In the genomic region with DNA sequence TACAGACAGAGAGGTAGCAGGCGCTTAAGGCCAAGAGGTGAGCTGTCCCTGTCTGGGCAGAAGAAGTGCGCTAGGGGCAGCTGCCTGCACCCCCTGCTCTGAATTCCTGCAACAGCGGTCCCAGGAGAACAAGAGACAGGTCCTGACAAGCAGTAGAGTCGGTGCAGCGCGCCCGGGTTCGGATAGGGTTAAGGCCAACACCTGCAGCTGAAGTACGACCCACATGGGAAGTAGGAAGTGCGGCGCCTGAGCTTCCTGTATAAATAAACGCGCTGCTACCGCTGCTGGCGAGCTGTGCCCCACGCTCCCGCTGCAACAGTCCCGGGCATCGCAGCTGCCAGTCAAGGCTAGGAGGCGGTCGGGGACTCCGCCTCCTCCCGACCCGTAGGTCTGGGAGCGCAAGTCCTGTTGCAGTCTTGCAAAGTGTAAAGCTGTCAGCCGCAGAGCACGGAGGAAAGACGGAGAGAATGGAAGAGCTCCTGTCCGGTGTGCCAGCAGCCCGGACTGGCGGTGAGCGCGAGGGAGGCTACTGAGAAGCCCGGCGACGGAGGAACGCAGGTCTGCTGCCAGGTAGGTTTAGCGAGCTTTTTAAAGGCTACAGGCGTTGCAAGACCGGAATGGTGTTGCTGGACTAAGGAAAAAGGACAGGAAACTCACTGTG, we compare ENCODE assay signal across 1 cellular context.
TF ChIP-seq lines count a peak whose summit lies in the region.

Gene RNF144B (plus strand): TSS at position 290 of the 661 bp plus-strand sequence. CDS start 12,185 bp downstream, outside the sequence.

TF ChIP-seq in HEK293, 187 proteins besides CTCF, POLR2A, EP300 and RAD21 (continued from another document and continues in another):
- TF ChIP-seq, protein P1, sequence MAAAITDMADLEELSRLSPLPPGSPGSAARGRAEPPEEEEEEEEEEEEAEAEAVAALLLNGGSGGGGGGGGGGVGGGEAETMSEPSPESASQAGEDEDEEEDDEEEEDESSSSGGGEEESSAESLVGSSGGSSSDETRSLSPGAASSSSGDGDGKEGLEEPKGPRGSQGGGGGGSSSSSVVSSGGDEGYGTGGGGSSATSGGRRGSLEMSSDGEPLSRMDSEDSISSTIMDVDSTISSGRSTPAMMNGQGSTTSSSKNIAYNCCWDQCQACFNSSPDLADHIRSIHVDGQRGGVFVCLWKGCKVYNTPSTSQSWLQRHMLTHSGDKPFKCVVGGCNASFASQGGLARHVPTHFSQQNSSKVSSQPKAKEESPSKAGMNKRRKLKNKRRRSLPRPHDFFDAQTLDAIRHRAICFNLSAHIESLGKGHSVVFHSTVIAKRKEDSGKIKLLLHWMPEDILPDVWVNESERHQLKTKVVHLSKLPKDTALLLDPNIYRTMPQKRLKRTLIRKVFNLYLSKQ (tag by site-specific recombination; IDR thresholded peaks at IDR 0.05; ENCODE audit: borderline replicate concordance), result no peak
- TF ChIP-seq SCRT2 (tag by site-specific recombination; IDR thresholded peaks at IDR 0.05) (peak; percentile 96), ZNF184 (tag by site-specific recombination; IDR thresholded peaks at IDR 0.05) (no peak), OVOL3 (tag by site-specific recombination; IDR thresholded peaks at IDR 0.05) (no peak), KLF8 (tag by site-specific recombination; IDR thresholded peaks at IDR 0.05) (no peak), ZNF610 (tag by site-specific recombination; IDR thresholded peaks at IDR 0.05; ENCODE audit: borderline replicate concordance) (no peak), ZNF514 (tag by site-specific recombination; IDR thresholded peaks at IDR 0.05) (no peak), ZSCAN23 (tag by site-specific recombination; IDR thresholded peaks at IDR 0.05) (no peak), ZBTB17 (tag by site-specific recombination; IDR thresholded peaks at IDR 0.05) (peak; percentile 70), MYNN (tag by site-specific recombination; IDR thresholded peaks at IDR 0.05; ENCODE audit: borderline replicate concordance) (no peak), YY1 (tag by site-specific recombination; IDR thresholded peaks at IDR 0.05) (no peak), ZIC2 (tag by site-specific recombination; IDR thresholded peaks at IDR 0.05) (no peak), ZNF169 (tag by site-specific recombination; IDR thresholded peaks at IDR 0.05) (no peak), ZNF704 (tag by site-specific recombination; IDR thresholded peaks at IDR 0.05) (no peak), ZNF585B (tag by site-specific recombination; IDR thresholded peaks at IDR 0.05) (no peak), ZBTB8A (tag by site-specific recombination; IDR thresholded peaks at IDR 0.05) (no peak), ZNF280C (tag by site-specific recombination; IDR thresholded peaks at IDR 0.05) (no peak), ZNF10 (tag by site-specific recombination; IDR thresholded peaks at IDR 0.05) (no peak), ZNF48 (tag by site-specific recombination; IDR thresholded peaks at IDR 0.05) (no peak), MEIS1 (CRISPR knock-in tag; IDR thresholded peaks at IDR 0.05; ENCODE audit: borderline replicate concordance) (no peak), ZNF645 (tag by site-specific recombination; IDR thresholded peaks at IDR 0.05) (no peak), ZNF157 (tag by site-specific recombination; IDR thresholded peaks at IDR 0.05) (no peak), ZNF18 (tag by site-specific recombination; IDR thresholded peaks at IDR 0.05) (no peak), GLI2 (tag by site-specific recombination; IDR thresholded peaks at IDR 0.05; ENCODE audit: borderline replicate concordance, low read depth) (no peak), ZNF433 (tag by site-specific recombination; IDR thresholded peaks at IDR 0.05; ENCODE audit: low read depth) (no peak), SALL2 (tag by site-specific recombination; IDR thresholded peaks at IDR 0.05; ENCODE audit: borderline replicate concordance) (no peak), ZNF639 (tag by site-specific recombination; IDR thresholded peaks at IDR 0.05) (no peak), ZNF239 (tag by site-specific recombination; IDR thresholded peaks at IDR 0.05) (no peak), PBX3 (CRISPR knock-in tag; IDR thresholded peaks at IDR 0.05) (peak; percentile 92), EGR2 (tag by site-specific recombination; IDR thresholded peaks at IDR 0.05; ENCODE audit: low read depth) (0 out of 2 replicates have a peak, but pooled peaks have one; percentile 26), ZNF548 (tag by site-specific recombination; IDR thresholded peaks at IDR 0.05) (no peak), ZNF596 (tag by site-specific recombination; IDR thresholded peaks at IDR 0.05) (no peak), SCRT1 (tag by site-specific recombination; IDR thresholded peaks at IDR 0.05; ENCODE audit: borderline replicate concordance) (peak; percentile 76), ZNF133 (tag by site-specific recombination; IDR thresholded peaks at IDR 0.05) (no peak), ZNF501 (tag by site-specific recombination; IDR thresholded peaks at IDR 0.05) (0 out of 2 replicates have a peak, but pooled peaks have one; percentile 24), ZBTB48 (tag by site-specific recombination; IDR thresholded peaks at IDR 0.05) (no peak), INSM2 (tag by site-specific recombination; IDR thresholded peaks at IDR 0.05) (no peak)
- TF ChIP-seq, protein P2, sequence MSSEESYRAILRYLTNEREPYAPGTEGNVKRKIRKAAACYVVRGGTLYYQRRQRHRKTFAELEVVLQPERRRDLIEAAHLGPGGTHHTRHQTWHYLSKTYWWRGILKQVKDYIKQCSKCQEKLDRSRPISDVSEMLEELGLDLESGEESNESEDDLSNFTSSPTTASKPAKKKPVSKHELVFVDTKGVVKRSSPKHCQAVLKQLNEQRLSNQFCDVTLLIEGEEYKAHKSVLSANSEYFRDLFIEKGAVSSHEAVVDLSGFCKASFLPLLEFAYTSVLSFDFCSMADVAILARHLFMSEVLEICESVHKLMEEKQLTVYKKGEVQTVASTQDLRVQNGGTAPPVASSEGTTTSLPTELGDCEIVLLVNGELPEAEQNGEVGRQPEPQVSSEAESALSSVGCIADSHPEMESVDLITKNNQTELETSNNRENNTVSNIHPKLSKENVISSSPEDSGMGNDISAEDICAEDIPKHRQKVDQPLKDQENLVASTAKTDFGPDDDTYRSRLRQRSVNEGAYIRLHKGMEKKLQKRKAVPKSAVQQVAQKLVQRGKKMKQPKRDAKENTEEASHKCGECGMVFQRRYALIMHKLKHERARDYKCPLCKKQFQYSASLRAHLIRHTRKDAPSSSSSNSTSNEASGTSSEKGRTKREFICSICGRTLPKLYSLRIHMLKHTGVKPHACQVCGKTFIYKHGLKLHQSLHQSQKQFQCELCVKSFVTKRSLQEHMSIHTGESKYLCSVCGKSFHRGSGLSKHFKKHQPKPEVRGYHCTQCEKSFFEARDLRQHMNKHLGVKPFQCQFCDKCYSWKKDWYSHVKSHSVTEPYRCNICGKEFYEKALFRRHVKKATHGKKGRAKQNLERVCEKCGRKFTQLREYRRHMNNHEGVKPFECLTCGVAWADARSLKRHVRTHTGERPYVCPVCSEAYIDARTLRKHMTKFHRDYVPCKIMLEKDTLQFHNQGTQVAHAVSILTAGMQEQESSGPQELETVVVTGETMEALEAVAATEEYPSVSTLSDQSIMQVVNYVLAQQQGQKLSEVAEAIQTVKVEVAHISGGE (tag by site-specific recombination; conservative IDR thresholded peaks at IDR 0.05; ENCODE audit: low read depth), result peak; percentile 75
- TF ChIP-seq, protein P3, sequence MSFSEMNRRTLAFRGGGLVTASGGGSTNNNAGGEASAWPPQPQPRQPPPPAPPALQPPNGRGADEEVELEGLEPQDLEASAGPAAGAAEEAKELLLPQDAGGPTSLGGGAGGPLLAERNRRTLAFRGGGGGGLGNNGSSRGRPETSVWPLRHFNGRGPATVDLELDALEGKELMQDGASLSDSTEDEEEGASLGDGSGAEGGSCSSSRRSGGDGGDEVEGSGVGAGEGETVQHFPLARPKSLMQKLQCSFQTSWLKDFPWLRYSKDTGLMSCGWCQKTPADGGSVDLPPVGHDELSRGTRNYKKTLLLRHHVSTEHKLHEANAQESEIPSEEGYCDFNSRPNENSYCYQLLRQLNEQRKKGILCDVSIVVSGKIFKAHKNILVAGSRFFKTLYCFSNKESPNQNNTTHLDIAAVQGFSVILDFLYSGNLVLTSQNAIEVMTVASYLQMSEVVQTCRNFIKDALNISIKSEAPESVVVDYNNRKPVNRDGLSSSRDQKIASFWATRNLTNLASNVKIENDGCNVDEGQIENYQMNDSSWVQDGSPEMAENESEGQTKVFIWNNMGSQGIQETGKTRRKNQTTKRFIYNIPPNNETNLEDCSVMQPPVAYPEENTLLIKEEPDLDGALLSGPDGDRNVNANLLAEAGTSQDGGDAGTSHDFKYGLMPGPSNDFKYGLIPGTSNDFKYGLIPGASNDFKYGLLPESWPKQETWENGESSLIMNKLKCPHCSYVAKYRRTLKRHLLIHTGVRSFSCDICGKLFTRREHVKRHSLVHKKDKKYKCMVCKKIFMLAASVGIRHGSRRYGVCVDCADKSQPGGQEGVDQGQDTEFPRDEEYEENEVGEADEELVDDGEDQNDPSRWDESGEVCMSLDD (tag by site-specific recombination; IDR thresholded peaks at IDR 0.05), result no peak
- TF ChIP-seq, protein P4, sequence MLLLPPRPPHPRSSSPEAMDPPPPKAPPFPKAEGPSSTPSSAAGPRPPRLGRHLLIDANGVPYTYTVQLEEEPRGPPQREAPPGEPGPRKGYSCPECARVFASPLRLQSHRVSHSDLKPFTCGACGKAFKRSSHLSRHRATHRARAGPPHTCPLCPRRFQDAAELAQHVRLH (tag by site-specific recombination; IDR thresholded peaks at IDR 0.05), result no peak
